1 cellular context compared by ENCODE assay signal in genomic region chr9:36136894-36137391, GRCh38.
TF ChIP-seq lines count a peak whose summit lies in the region.

No MANE protein-coding gene starts in this region.

TF ChIP-seq in K562, 482 proteins besides CTCF, POLR2A, EP300 and RAD21:
- TF ChIP-seq KDM2B (CRISPR knock-in tag; IDR thresholded peaks at IDR 0.05): 0 out of 2 replicates have a peak, but pooled peaks have one; percentile 33
- no peak for TF ChIP-seq SMC3 (conservative IDR thresholded peaks at IDR 0.05; ENCODE audit: insufficient read depth, low read depth, low read length)
- TF ChIP-seq ZNF143 (CRISPR knock-in tag; IDR thresholded peaks at IDR 0.05): no peak
- no peak for TF ChIP-seq ZNF707 (CRISPR knock-in tag; conservative IDR thresholded peaks at IDR 0.05)
- no peak for TF ChIP-seq EP400 (IDR thresholded peaks at IDR 0.05)
- peak; percentile 60 for TF ChIP-seq RBFOX2 (IDR thresholded peaks at IDR 0.05; ENCODE audit: low read depth, low read length)
- no peak for TF ChIP-seq ZNF133 (CRISPR knock-in tag; IDR thresholded peaks at IDR 0.05)
- TF ChIP-seq USF2 (CRISPR knock-in tag; IDR thresholded peaks at IDR 0.05): no peak
- no peak for TF ChIP-seq ARNT (IDR thresholded peaks at IDR 0.05)
- no peak for TF ChIP-seq ELK1 (CRISPR knock-in tag; IDR thresholded peaks at IDR 0.05)
- TF ChIP-seq MAZ (CRISPR knock-in tag; conservative IDR thresholded peaks at IDR 0.05 in 1 of 2, IDR thresholded peaks at IDR 0.05 in 1 of 2): no peak
- TF ChIP-seq THRB (CRISPR knock-in tag; conservative IDR thresholded peaks at IDR 0.05): no peak
- no peak for TF ChIP-seq ZNF589 (CRISPR knock-in tag; IDR thresholded peaks at IDR 0.05; ENCODE audit: low read depth)
- TF ChIP-seq CBFA2T3 (IDR thresholded peaks at IDR 0.05): no peak
- no peak for TF ChIP-seq ZNF224 (CRISPR knock-in tag; IDR thresholded peaks at IDR 0.05)
- TF ChIP-seq SNIP1 (IDR thresholded peaks at IDR 0.05; ENCODE audit: low read depth): no peak
- TF ChIP-seq ATF2 (CRISPR knock-in tag; IDR thresholded peaks at IDR 0.05): no peak
- TF ChIP-seq PHF20 (IDR thresholded peaks at IDR 0.05; ENCODE audit: partially characterized antibody): peak; percentile 28
- TF ChIP-seq ZSCAN29 (IDR thresholded peaks at IDR 0.05): no peak
- no peak for TF ChIP-seq ELK3 (CRISPR knock-in tag; IDR thresholded peaks at IDR 0.05)
- TF ChIP-seq PTBP1 (IDR thresholded peaks at IDR 0.05; ENCODE audit: low read depth, low read length): no peak
- TF ChIP-seq ARID4B (CRISPR knock-in tag; IDR thresholded peaks at IDR 0.05): no peak
- TF ChIP-seq ZBTB7A (IDR thresholded peaks at IDR 0.05; ENCODE audit: borderline replicate concordance, control insufficient read depth, low read depth, low read length): peak; percentile 27; the same call in 1 of the 2 replicates
- peak in 1 of 2 experiments; percentile 31; a peak in 2 of 4 replicates for TF ChIP-seq NRF1 (conservative IDR thresholded peaks at IDR 0.05 in 1 of 2, IDR thresholded peaks at IDR 0.05 in 1 of 2)
- TF ChIP-seq TAF1 (IDR thresholded peaks at IDR 0.05; ENCODE audit: control insufficient read depth, extremely low read depth, insufficient read depth, low read length, severe bottlenecking): peak; percentile 9
- TF ChIP-seq E2F5 (CRISPR knock-in tag; IDR thresholded peaks at IDR 0.05): no peak
- TF ChIP-seq PRMT5 (CRISPR knock-in tag; IDR thresholded peaks at IDR 0.05): no peak
- TF ChIP-seq ZNF316 (IDR thresholded peaks at IDR 0.05): no peak
- no peak for TF ChIP-seq RREB1 (CRISPR knock-in tag; IDR thresholded peaks at IDR 0.05)
- TF ChIP-seq PYGO2 (tag; IDR thresholded peaks at IDR 0.05): no peak
- TF ChIP-seq HNRNPH1 (optimal IDR thresholded peaks at IDR 0.05; ENCODE audit: low read depth, low read length): no peak
- peak; percentile 75; the same call in 1 of the 2 replicates for TF ChIP-seq NFATC3 (IDR thresholded peaks at IDR 0.05)
- no peak for TF ChIP-seq VEZF1 (CRISPR knock-in tag; IDR thresholded peaks at IDR 0.05)
- TF ChIP-seq CHAMP1 (IDR thresholded peaks at IDR 0.05): no peak
- no peak for TF ChIP-seq SREBF1 (IDR thresholded peaks at IDR 0.05; ENCODE audit: borderline replicate concordance, low read depth, low read length)
- TF ChIP-seq SIN3B (IDR thresholded peaks at IDR 0.05; ENCODE audit: low read depth): 0 out of 2 replicates have a peak, but pooled peaks have one; percentile 6
- no peak for TF ChIP-seq ZNF3 (CRISPR knock-in tag; IDR thresholded peaks at IDR 0.05)
- no peak for TF ChIP-seq ZC3H4 (CRISPR knock-in tag; IDR thresholded peaks at IDR 0.05; ENCODE audit: borderline replicate concordance)
TF ChIP-seq in K562: peak in this region for 8.
